ENCODE assay signal across 8 cellular contexts in the genomic region with DNA sequence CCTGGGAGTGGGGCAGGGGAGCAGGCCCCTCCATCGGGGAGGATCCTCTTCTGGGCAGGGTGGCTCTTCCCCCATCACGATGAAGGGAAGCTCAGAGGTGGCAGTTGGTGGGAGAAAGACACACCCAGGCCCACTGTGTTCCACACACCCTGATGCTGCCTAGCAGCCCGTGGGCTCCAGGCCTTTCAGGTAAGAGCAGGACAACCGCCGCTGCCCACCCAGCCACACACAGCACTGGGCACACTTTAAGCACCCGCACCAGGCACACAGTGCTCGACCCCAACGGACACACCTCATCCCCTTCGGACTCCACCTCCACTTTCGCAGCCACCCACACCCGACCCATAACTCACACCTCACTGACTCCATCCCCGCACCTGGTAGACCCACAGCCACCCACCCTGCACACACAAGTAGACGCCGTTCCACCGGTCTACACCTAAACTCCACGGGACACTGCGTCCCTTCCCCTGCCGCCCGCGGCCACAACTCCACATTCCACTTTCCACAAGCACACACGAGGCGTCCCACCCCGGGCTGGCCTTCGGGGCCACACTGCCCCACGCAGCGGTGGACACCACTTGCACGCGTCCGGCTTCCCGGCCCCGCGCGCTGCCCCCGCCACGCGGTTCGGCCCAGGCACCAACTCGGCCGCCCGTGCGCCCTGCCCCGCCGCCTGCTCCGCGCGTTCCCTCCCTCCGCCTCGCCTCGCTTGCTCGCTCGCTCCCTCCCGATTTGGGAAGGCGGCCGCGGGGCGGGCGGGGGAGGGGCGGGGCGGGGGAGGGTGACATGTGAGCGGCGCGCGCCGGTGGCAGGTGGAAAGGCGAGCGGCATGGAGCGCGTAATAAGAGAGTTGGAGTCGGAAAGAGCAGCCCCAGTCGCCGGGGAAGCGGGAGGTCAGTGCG. TPM values are rescaled to one million over a fixed set of nuclear protein-coding genes. Genes with fewer than 3 reads are reported as not detected.
DNase-seq lines count a peak whose midpoint lies in the region; ATAC-seq and TF ChIP-seq lines count a peak whose summit lies in the region.

A gene (plus strand): TSS at position 787 of the 905 bp plus-strand sequence. CDS start 307 bp downstream, outside the sequence.

- no peaks in the 10 kb centered on the region for H3F3A ChIP-seq in smooth muscle cell (ENCODE audit: low read depth)

- no peak for TF ChIP-seq CTCF in body of pancreas (IDR thresholded peaks at IDR 0.05)
- no peak for TF ChIP-seq CTCF in smooth muscle cell (IDR thresholded peaks at IDR 0.05; ENCODE audit: borderline replicate concordance, insufficient read depth, poor library complexity, severe bottlenecking)

- peaks cover 12% of the 10 kb centered on the region for H3K4me1 ChIP-seq in body of pancreas
- peaks cover 8% of the 10 kb centered on the region; the same call in 1 of the 2 replicates for H3K4me1 ChIP-seq in iPS-20b (ENCODE audit: insufficient read depth, low read length)
- H3K4me1 ChIP-seq in smooth muscle cell (ENCODE audit: low read depth): peaks cover 10% of the 10 kb centered on the region

- 10 to 13% methylated on average over 45 to 57 of the region's 73 CpGs for WGBS in body of pancreas, 2 donors
- WGBS in smooth muscle cell (ENCODE audit: low lambda C conversion rate): 3% methylated on average over 37 of the region's 73 CpGs

- H4K20me1 ChIP-seq in smooth muscle cell (ENCODE audit: low read depth): no peaks in the 10 kb centered on the region

- H3K27me3 ChIP-seq in body of pancreas: no peaks in the 10 kb centered on the region
- peaks cover 50% of the 10 kb centered on the region for H3K27me3 ChIP-seq in iPS-20b (ENCODE audit: insufficient read depth, low read length)
- H3K27me3 ChIP-seq in smooth muscle cell (ENCODE audit: low read depth): peaks cover 44% of the 10 kb centered on the region

- intact Hi-C loops in body of pancreas (cut with DNase I): no loop called here

- DNase-seq in NCI-H146 (lab: John Stamatoyannopoulos, UW) (peak; percentile 53), NCI-H146 treated with DMSO at 0.1 percent for 48 hours (lab: John Stamatoyannopoulos, UW; ENCODE audit: unreplicated experiment) (no peak), NCI-H510A treated with DMSO at 0.1 percent for 48 hours (lab: John Stamatoyannopoulos, UW) (peak; percentile 85), body of pancreas (peak; percentile 61 to 76 (median 66)), smooth muscle cell (lab: John Stamatoyannopoulos, UW; ENCODE audit: unreplicated experiment) (no peak), NCI-H524 treated with DMSO at 0.1 percent for 48 hours (lab: John Stamatoyannopoulos, UW) (no peak)

- TF ChIP-seq POLR2A in body of pancreas (IDR thresholded peaks at IDR 0.05): no peak

- no peak within 1 kb of the TSS for H3K4me3 ChIP-seq in body of pancreas
- peak within 1 kb of the TSS; percentile 64 for H3K4me3 ChIP-seq in iPS-20b (ENCODE audit: low read length)
- H3K4me3 ChIP-seq in smooth muscle cell: peak within 1 kb of the TSS; percentile 40

- ATAC-seq in body of pancreas (peak; percentile 80), GM21786 (IDR thresholded peaks at IDR 0.05; ENCODE audit: unreplicated experiment) (no peak)

- no peak within 1 kb of the TSS for H3K9ac ChIP-seq in iPS-20b (ENCODE audit: low read depth, low read length)
- no peak within 1 kb of the TSS for H3K9ac ChIP-seq in smooth muscle cell (ENCODE audit: low read depth)

- H3K27ac ChIP-seq in body of pancreas (peak within 1 kb of the TSS in 1 of 4 donors; percentile 46), iPS-20b (ENCODE audit: low read length) (no peak within 1 kb of the TSS), smooth muscle cell (ENCODE audit: low read depth) (no peak within 1 kb of the TSS)

- H3K79me2 ChIP-seq in smooth muscle cell (ENCODE audit: low read depth): no peaks in the 10 kb centered on the region

- H3K4me2 ChIP-seq in smooth muscle cell: peak within 1 kb of the TSS; percentile 89

- no peaks in the 10 kb centered on the region for H3K9me3 ChIP-seq in body of pancreas
- H3K9me3 ChIP-seq in iPS-20b (ENCODE audit: insufficient read depth, low read depth, low read length): no peaks in the 10 kb centered on the region
- H3K9me3 ChIP-seq in smooth muscle cell (replicated peaks; ENCODE audit: low read depth): no peaks in the 10 kb centered on the region

- no peak within 1 kb of the TSS for H2AFZ ChIP-seq in smooth muscle cell (ENCODE audit: low read depth)

- H3K36me3 ChIP-seq in body of pancreas (replicated peaks in 1 of 2; ENCODE audit: insufficient read depth in 1 of 2, low read depth in 2 of 2): no peaks in the 10 kb centered on the region
- H3K36me3 ChIP-seq in iPS-20b (ENCODE audit: insufficient read depth, low read depth, low read length): no peaks in the 10 kb centered on the region
- no peaks in the 10 kb centered on the region for H3K36me3 ChIP-seq in smooth muscle cell (ENCODE audit: low read depth)

RNA-seq across cellular contexts. Expression of the gene that starts here (rescaled TPM):
- total RNA-seq in body of pancreas: 1 to 10 TPM; 1.8 to 4.0 TPM
- 0.63 TPM in 1 of 2 replicates, not detected in the other for total RNA-seq in smooth muscle cell
- 0.06 and 0.17 TPM in 2 replicates for polyA plus RNA-seq in smooth muscle cell

Comparison
In these comparisons a context has a peak if more than half of its experiments do, and no peak if none do; other contexts are left out.
1. DNase-seq: peak in NCI-H146 (single experiment), NCI-H510A treated with DMSO at 0.1 percent for 48 hours (single experiment) and body of pancreas (4 of 4); none in NCI-H146 treated with DMSO at 0.1 percent for 48 hours (single experiment), smooth muscle cell (single experiment) and NCI-H524 treated with DMSO at 0.1 percent for 48 hours (single experiment).
2. H3K4me3 ChIP-seq: peak in iPS-20b (single experiment) and smooth muscle cell (single experiment); none in body of pancreas (0 of 2).